In the genomic region with DNA sequence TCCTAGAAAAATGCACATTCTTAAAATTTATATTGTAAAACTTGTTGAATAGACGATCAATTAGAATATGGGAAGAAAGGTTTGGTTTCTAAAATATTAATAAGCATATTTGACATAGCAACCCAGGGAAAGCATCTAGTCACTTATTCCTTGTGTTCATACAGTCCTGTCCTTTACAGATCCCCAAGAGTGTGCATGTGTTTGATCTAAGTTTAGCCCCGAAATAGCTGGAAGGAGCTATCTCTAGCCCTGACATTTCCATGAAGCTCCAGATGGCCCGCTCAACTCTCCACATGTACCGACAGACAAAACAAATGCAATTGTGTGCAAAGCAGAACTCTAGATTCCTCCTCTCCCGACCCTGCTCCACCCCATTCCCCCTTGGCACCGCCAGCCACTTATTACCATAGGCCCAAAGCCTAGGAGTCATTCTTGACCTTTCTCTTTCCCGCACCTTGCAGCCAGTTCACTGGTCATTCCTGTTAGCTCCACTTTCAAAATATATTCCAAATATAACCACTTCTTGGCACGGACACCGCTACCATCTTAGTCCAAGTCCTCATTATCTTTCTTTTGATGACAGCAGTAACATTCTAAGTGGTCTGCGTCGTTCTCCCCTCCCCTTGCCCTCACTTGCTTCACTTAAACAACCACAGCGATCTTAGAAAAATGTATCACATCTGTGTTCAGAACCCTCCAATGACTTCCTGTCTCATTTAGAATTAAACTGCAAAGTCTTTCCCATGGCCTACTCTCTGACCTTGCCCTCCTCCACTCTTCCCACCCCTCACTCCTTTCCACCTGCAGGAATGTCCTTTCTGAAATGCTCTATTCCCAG, we compare ENCODE assay signal across 10 cellular contexts. TPM values are rescaled to one million over a fixed set of nuclear protein-coding genes. Genes with fewer than 3 reads are reported as not detected.
DNase-seq lines count a peak whose midpoint lies in the region; ATAC-seq and TF ChIP-seq lines count a peak whose summit lies in the region.
"Had no signal": no experiment of that assay in that cellular context is flagged by ENCODE, and none has a peak within 500 bp of the region (broad histone marks: within the 10 kb centered on the region; RNA-seq: fewer than 3 reads in every experiment).

No MANE protein-coding gene starts in this region.

- in situ Hi-C loops in brain microvascular endothelial cell (cut with HindIII; ENCODE audit: low pct_ligation_motif_present, low sequenced_read_pairs), result no loop called here

- intact Hi-C loops in left ventricle myocardium inferior (cut with micrococcal nuclease), result no loop called here

- H3K27me3 ChIP-seq in left ventricle myocardium inferior (ENCODE audit: low read depth) (no peaks in the 10 kb centered on the region), brain microvascular endothelial cell (replicated peaks) (no peaks in the 10 kb centered on the region)

- H3K27ac Mint-ChIP-seq in stimulated activated naive CD8-positive, alpha-beta T cell treated with anti-CD3 and anti-CD28 coated beads, Interleukin-15, Interleukin-2, amounts not matched to agents 100 ng/mL and 50 ng/mL, for 24 hours, result peak overlapping the region; percentile 99
- H3K27ac Mint-ChIP-seq in T-helper 17 cell, result peak overlapping the region; percentile 95

- peaks cover 10% of the 10 kb centered on the region for H3K36me3 Mint-ChIP-seq in stimulated activated naive CD8-positive, alpha-beta T cell treated with anti-CD3 and anti-CD28 coated beads, Interleukin-15, Interleukin-2, amounts not matched to agents 100 ng/mL and 50 ng/mL, for 24 hours (ENCODE audit: low read depth)
- H3K36me3 Mint-ChIP-seq in T-helper 17 cell (ENCODE audit: low read depth), result no peaks in the 10 kb centered on the region

- ATAC-seq in stimulated activated naive CD8-positive, alpha-beta T cell treated with anti-CD3 and anti-CD28 coated beads, Interleukin-15, Interleukin-2, amounts not matched to agents 100 U/mL and 50 U/mL, for 24 hours, result no peak
- ATAC-seq in T-helper 17 cell, result no peak
- no peak for ATAC-seq in HG02840 (IDR thresholded peaks at IDR 0.05; ENCODE audit: low FRiP score, unreplicated experiment)

- H3K36me3 ChIP-seq in left ventricle myocardium inferior (no peaks in the 10 kb centered on the region), brain microvascular endothelial cell (replicated peaks) (no peaks in the 10 kb centered on the region)
- H3K36me3 ChIP-seq: cardiac muscle cell had no signal

- peaks cover 5% of the 10 kb centered on the region for H3K27me3 Mint-ChIP-seq in stimulated activated naive CD8-positive, alpha-beta T cell treated with anti-CD3 and anti-CD28 coated beads, Interleukin-15, Interleukin-2, amounts not matched to agents 100 ng/mL and 50 ng/mL, for 24 hours
- H3K27me3 Mint-ChIP-seq in T-helper 17 cell, result peaks cover 25% of the 10 kb centered on the region

- peak overlapping the region; percentile 74 for H3K4me3 Mint-ChIP-seq in stimulated activated naive CD8-positive, alpha-beta T cell treated with anti-CD3 and anti-CD28 coated beads, Interleukin-15, Interleukin-2, amounts not matched to agents 100 ng/mL and 50 ng/mL, for 24 hours
- H3K4me3 Mint-ChIP-seq in T-helper 17 cell, result peak overlapping the region; percentile 41

- H3K4me1 Mint-ChIP-seq in stimulated activated naive CD8-positive, alpha-beta T cell treated with anti-CD3 and anti-CD28 coated beads, Interleukin-15, Interleukin-2, amounts not matched to agents 100 ng/mL and 50 ng/mL, for 24 hours (ENCODE audit: low read depth), result peaks cover 74% of the 10 kb centered on the region
- H3K4me1 Mint-ChIP-seq in T-helper 17 cell, result peaks cover 25% of the 10 kb centered on the region

- H3K4me3 ChIP-seq in left ventricle myocardium inferior (peak overlapping the region; percentile 55), brain microvascular endothelial cell (ENCODE audit: low read depth, low read length) (no peak overlapping the region)
- H3K4me3 ChIP-seq: cardiac muscle cell had no signal

- DNase-seq in stimulated activated naive CD8-positive, alpha-beta T cell treated with anti-CD3 and anti-CD28 coated beads, Interleukin-15, Interleukin-2, amounts not matched to agents 100 U/mL and 50 U/mL, for 24 hours, result no peak
- DNase-seq in T-helper 17 cell (no peak), left ventricle myocardium inferior (no peak), DMS153 (lab: John Stamatoyannopoulos, UW) (no peak), Kasumi-1 (lab: John Stamatoyannopoulos, UW) (no peak), brain microvascular endothelial cell (no peak)

- H3K9me3 ChIP-seq in T-helper 17 cell (ENCODE audit: control insufficient read depth, low read length, poor library complexity, severe bottlenecking) (no peaks in the 10 kb centered on the region), left ventricle myocardium inferior (replicated peaks) (no peaks in the 10 kb centered on the region)

- H3K4me1 ChIP-seq in left ventricle myocardium inferior, result peaks cover 14% of the 10 kb centered on the region

- H3K27ac ChIP-seq in left ventricle myocardium inferior (replicated peaks) (peak overlapping the region; percentile 45), brain microvascular endothelial cell (no peak overlapping the region)
- H3K27ac ChIP-seq: cardiac muscle cell had no signal

- TF ChIP-seq CTCF in left ventricle myocardium inferior (IDR thresholded peaks at IDR 0.05; ENCODE audit: borderline replicate concordance) (no peak), brain microvascular endothelial cell (IDR thresholded peaks at IDR 0.05; ENCODE audit: low read depth, low read length, missing control alignments) (no peak)

- no peaks in the 10 kb centered on the region for H3K9me3 Mint-ChIP-seq in stimulated activated naive CD8-positive, alpha-beta T cell treated with anti-CD3 and anti-CD28 coated beads, Interleukin-15, Interleukin-2, amounts not matched to agents 100 ng/mL and 50 ng/mL, for 24 hours

RNA-seq across cellular contexts. Expression of a gene that starts 45.5 kb away (rescaled TPM):
- under 1 TPM in 1 of 2 donors, not detected in 1; 0.82 TPM for total RNA-seq in T-helper 17 cell
- 0.52 TPM for total RNA-seq in left ventricle myocardium inferior
- total RNA-seq: cardiac muscle cell, OCI-LY7 had no signal
